ENCODE assay signal across 1 cellular context in genomic region chr2:46902465-46902864, GRCh38.
A peak's percentile ranks its signal among the peaks of the same experiment; 100 is the strongest.
TF ChIP-seq lines count a peak whose summit lies in the region.

No MANE protein-coding gene starts in this region.

TF ChIP-seq in endothelial cell of umbilical vein, 7 proteins besides CTCF, POLR2A, EP300 and RAD21:
- TF ChIP-seq POLR2AphosphoS5 (IDR thresholded peaks at IDR 0.05; ENCODE audit: insufficient read depth, low read depth, low read length) (peak; percentile 22), JUN (IDR thresholded peaks at IDR 0.05; ENCODE audit: borderline replicate concordance, insufficient read depth, insufficient read length, low read depth) (no peak), EZH2 (IDR thresholded peaks at IDR 0.05; ENCODE audit: borderline replicate concordance, low read depth, low read length, severe bottlenecking) (no peak)
